In genomic region chr22:38317237-38317994, GRCh38 we compare ENCODE assay signal across 1 cellular context.
TF ChIP-seq lines count a peak whose summit lies in the region.

Gene CSNK1E, minus strand, starts transcription at chr22:38317433. Its CDS starts 3,276 bp downstream, at chr22:38314157.

TF ChIP-seq in HEK293, 187 proteins besides CTCF, POLR2A, EP300 and RAD21 (continued from another document and continues in another):
- TF ChIP-seq PRDM2 (tag by site-specific recombination; IDR thresholded peaks at IDR 0.05; ENCODE audit: borderline replicate concordance) (no peak), ZNF362 (tag by site-specific recombination; IDR thresholded peaks at IDR 0.05) (no peak), ZBTB49 (tag by site-specific recombination; IDR thresholded peaks at IDR 0.05; ENCODE audit: low read depth) (no peak), FEZF1 (tag by site-specific recombination; IDR thresholded peaks at IDR 0.05) (no peak), ZNF664 (tag by site-specific recombination; IDR thresholded peaks at IDR 0.05) (no peak), ZNF530 (tag by site-specific recombination; IDR thresholded peaks at IDR 0.05; ENCODE audit: low read depth) (no peak), ZNF701 (tag by site-specific recombination; IDR thresholded peaks at IDR 0.05) (no peak), MYNN (tag by site-specific recombination; IDR thresholded peaks at IDR 0.05; ENCODE audit: borderline replicate concordance) (no peak), ZNF830 (tag by site-specific recombination; IDR thresholded peaks at IDR 0.05; ENCODE audit: low read depth) (no peak), ZNF140 (tag by site-specific recombination; IDR thresholded peaks at IDR 0.05) (no peak), ZNF10 (tag by site-specific recombination; IDR thresholded peaks at IDR 0.05) (no peak), ZNF416 (tag by site-specific recombination; IDR thresholded peaks at IDR 0.05) (no peak), ZNF560 (tag by site-specific recombination; IDR thresholded peaks at IDR 0.05; ENCODE audit: borderline replicate concordance) (no peak), ZNF175 (tag by site-specific recombination; IDR thresholded peaks at IDR 0.05) (no peak), ZNF155 (tag by site-specific recombination; IDR thresholded peaks at IDR 0.05) (no peak), ZNF776 (tag by site-specific recombination; IDR thresholded peaks at IDR 0.05; ENCODE audit: borderline replicate concordance) (no peak), HOXA7 (CRISPR knock-in tag; IDR thresholded peaks at IDR 0.05; ENCODE audit: borderline replicate concordance) (no peak), AEBP2 (tag by site-specific recombination; IDR thresholded peaks at IDR 0.05; ENCODE audit: borderline replicate concordance) (no peak), ZNF138 (tag by site-specific recombination; IDR thresholded peaks at IDR 0.05; ENCODE audit: borderline replicate concordance) (no peak), PRDM1 (tag by site-specific recombination; IDR thresholded peaks at IDR 0.05) (no peak), ZNF19 (tag by site-specific recombination; IDR thresholded peaks at IDR 0.05; ENCODE audit: low read depth) (no peak), ZNF423 (tag by site-specific recombination; IDR thresholded peaks at IDR 0.05) (no peak), OSR2 (tag by site-specific recombination; IDR thresholded peaks at IDR 0.05) (no peak), ZNF174 (tag by site-specific recombination; IDR thresholded peaks at IDR 0.05) (no peak), ZBTB20 (tag by site-specific recombination; IDR thresholded peaks at IDR 0.05) (peak; percentile 97), ZNF248 (tag by site-specific recombination; IDR thresholded peaks at IDR 0.05) (no peak), ZNF16 (tag by site-specific recombination; IDR thresholded peaks at IDR 0.05; ENCODE audit: low read depth) (no peak), ZSCAN16 (tag by site-specific recombination; IDR thresholded peaks at IDR 0.05) (peak; percentile 90), ZNF660 (tag by site-specific recombination; IDR thresholded peaks at IDR 0.05) (no peak), REST (tag by site-specific recombination; IDR thresholded peaks at IDR 0.05) (no peak), ZNF18 (tag by site-specific recombination; IDR thresholded peaks at IDR 0.05) (no peak), ZNF311 (tag by site-specific recombination; IDR thresholded peaks at IDR 0.05; ENCODE audit: borderline replicate concordance) (no peak), ZNF394 (tag by site-specific recombination; IDR thresholded peaks at IDR 0.05; ENCODE audit: borderline replicate concordance) (peak; percentile 59), ZNF626 (tag by site-specific recombination; IDR thresholded peaks at IDR 0.05) (no peak), ZNF24 (tag by site-specific recombination; IDR thresholded peaks at IDR 0.05) (no peak; the same call in 1 of the 2 replicates), ZNF548 (tag by site-specific recombination; IDR thresholded peaks at IDR 0.05) (no peak), ZNF157 (tag by site-specific recombination; IDR thresholded peaks at IDR 0.05) (no peak), ZNF184 (tag by site-specific recombination; IDR thresholded peaks at IDR 0.05) (no peak)
- TF ChIP-seq, protein P1, sequence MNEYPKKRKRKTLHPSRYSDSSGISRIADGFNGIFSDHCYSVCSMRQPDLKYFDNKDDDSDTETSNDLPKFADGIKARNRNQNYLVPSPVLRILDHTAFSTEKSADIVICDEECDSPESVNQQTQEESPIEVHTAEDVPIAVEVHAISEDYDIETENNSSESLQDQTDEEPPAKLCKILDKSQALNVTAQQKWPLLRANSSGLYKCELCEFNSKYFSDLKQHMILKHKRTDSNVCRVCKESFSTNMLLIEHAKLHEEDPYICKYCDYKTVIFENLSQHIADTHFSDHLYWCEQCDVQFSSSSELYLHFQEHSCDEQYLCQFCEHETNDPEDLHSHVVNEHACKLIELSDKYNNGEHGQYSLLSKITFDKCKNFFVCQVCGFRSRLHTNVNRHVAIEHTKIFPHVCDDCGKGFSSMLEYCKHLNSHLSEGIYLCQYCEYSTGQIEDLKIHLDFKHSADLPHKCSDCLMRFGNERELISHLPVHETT (tag by site-specific recombination; IDR thresholded peaks at IDR 0.05): peak; percentile 83; the same call in 1 of the 2 replicates
- TF ChIP-seq, protein P2, sequence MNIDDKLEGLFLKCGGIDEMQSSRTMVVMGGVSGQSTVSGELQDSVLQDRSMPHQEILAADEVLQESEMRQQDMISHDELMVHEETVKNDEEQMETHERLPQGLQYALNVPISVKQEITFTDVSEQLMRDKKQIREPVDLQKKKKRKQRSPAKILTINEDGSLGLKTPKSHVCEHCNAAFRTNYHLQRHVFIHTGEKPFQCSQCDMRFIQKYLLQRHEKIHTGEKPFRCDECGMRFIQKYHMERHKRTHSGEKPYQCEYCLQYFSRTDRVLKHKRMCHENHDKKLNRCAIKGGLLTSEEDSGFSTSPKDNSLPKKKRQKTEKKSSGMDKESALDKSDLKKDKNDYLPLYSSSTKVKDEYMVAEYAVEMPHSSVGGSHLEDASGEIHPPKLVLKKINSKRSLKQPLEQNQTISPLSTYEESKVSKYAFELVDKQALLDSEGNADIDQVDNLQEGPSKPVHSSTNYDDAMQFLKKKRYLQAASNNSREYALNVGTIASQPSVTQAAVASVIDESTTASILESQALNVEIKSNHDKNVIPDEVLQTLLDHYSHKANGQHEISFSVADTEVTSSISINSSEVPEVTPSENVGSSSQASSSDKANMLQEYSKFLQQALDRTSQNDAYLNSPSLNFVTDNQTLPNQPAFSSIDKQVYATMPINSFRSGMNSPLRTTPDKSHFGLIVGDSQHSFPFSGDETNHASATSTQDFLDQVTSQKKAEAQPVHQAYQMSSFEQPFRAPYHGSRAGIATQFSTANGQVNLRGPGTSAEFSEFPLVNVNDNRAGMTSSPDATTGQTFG (tag by site-specific recombination; IDR thresholded peaks at IDR 0.05; ENCODE audit: borderline replicate concordance): no peak
- TF ChIP-seq, protein P3, sequence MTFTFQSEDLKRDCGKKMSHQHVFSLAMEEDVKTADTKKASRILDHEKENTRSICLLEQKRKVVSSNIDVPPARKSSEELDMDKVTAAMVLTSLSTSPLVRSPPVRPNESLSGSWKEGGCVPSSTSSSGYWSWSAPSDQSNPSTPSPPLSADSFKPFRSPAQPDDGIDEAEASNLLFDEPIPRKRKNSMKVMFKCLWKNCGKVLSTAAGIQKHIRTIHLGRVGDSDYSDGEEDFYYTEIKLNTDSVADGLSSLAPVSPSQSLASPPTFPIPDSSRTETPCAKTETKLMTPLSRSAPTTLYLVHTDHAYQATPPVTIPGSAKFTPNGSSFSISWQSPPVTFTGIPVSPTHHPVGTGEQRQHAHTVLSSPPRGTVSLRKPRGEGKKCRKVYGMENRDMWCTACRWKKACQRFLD (tag by site-specific recombination; IDR thresholded peaks at IDR 0.05): no peak
